ENCODE assay signal across 11 cellular contexts in genomic region chr2:56539618-56540017, GRCh38.
"Had no signal": no experiment of that assay in that cellular context is flagged by ENCODE, and none has a peak within 500 bp of the region (broad histone marks: within the 10 kb centered on the region; RNA-seq: fewer than 3 reads in every experiment).

No MANE protein-coding gene starts in this region.

- H3K27ac ChIP-seq: GM23248 had no signal

- FAIRE-seq: H1, H54 had no signal

- ATAC-seq: GM23338, HCT116 had no signal

- H3K4me3 ChIP-seq: GM23248, GM23338, HAP-1 had no signal

- H2AFZ ChIP-seq: GM23248, GM23338 had no signal

- H3K36me3 ChIP-seq: HAP-1 had no signal

- H3K9ac ChIP-seq: GM23248 had no signal

- H3K4me1 ChIP-seq: HAP-1 had no signal

- H3K4me2 ChIP-seq: GM23338 had no signal

- H3K9me3 ChIP-seq: HAP-1 had no signal

- DNase-seq: GM23248, GOT3, H7, H9, HCEC 1CT, HFFc6 had no signal
